ENCODE assay signal across 22 cellular contexts in the genomic region with DNA sequence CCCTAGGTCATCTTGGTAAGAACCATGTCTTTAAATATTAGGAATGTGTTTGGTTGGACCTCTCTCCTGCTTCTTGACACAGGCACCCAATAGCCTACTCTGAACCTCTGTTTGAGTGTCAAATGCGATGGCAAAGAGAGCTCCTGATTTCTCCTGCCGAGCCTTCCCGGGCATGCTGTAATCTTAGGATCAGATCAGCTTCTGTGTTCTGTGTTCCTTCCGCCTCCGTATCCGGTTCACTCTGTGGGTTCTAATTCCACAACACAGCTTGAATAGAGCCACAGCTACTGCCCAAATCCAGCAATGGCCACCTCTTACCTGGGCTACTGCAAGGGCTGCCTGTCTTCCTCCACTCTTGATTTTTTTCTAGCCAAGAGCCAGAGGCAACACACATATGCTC.
"Had no signal": no experiment of that assay in that cellular context is flagged by ENCODE, and none has a peak within 500 bp of the region (broad histone marks: within the 10 kb centered on the region; RNA-seq: fewer than 3 reads in every experiment).

No MANE protein-coding gene starts in this region.

- H3K27ac ChIP-seq: dorsolateral prefrontal cortex, epithelial cell of prostate, gastrocnemius medialis, left lung, pancreas, right atrium auricular region, sigmoid colon, stomach, thyroid gland had no signal

- H3K4me3 Mint-ChIP-seq: natural killer cell had no signal

- H3K9me3 ChIP-seq: gastrocnemius medialis, left lung, pancreas, right atrium auricular region, sigmoid colon, stomach, thyroid gland had no signal

- H3K36me3 ChIP-seq: gastrocnemius medialis, left lung, pancreas, right atrium auricular region, sigmoid colon, stomach, thyroid gland had no signal

- H3K9me3 Mint-ChIP-seq: natural killer cell had no signal

- H3K27ac Mint-ChIP-seq: natural killer cell, progenitor cell of endocrine pancreas had no signal

- H3K4me1 ChIP-seq: left lung, pancreas, right atrium auricular region, sigmoid colon had no signal

- H3K4me3 ChIP-seq: dorsolateral prefrontal cortex, gastrocnemius medialis, left lung, pancreas, right atrium auricular region, sigmoid colon, stomach, thyroid gland had no signal

- DNase-seq: caudate nucleus; cerebellar nuclear complex; dorsolateral prefrontal cortex; effector CD4-positive, alpha-beta T cell; foreskin fibroblast; gastrocnemius medialis; kidney; left cardiac atrium; left lung; natural killer cell; occipital lobe; pancreas; sigmoid colon; stimulated activated CD4-positive, alpha-beta T cell treated with anti-CD3 and anti-CD28 coated beads, Interleukin-15, amount 100 ng/mL, for 24 hours; stimulated activated CD4-positive, alpha-beta T cell treated with anti-CD3 and anti-CD28 coated beads, Interleukin-2, amount 100 ng/mL, for 48 hours; stimulated activated naive CD4-positive, alpha-beta T cell; stomach; thyroid gland; trophoblast cell had no signal

- H3K27me3 Mint-ChIP-seq: progenitor cell of endocrine pancreas had no signal

- H3K27me3 ChIP-seq: gastrocnemius medialis, left lung, pancreas, right atrium auricular region, sigmoid colon, thyroid gland had no signal

- H3K36me3 Mint-ChIP-seq: natural killer cell had no signal
